In the genomic region with DNA sequence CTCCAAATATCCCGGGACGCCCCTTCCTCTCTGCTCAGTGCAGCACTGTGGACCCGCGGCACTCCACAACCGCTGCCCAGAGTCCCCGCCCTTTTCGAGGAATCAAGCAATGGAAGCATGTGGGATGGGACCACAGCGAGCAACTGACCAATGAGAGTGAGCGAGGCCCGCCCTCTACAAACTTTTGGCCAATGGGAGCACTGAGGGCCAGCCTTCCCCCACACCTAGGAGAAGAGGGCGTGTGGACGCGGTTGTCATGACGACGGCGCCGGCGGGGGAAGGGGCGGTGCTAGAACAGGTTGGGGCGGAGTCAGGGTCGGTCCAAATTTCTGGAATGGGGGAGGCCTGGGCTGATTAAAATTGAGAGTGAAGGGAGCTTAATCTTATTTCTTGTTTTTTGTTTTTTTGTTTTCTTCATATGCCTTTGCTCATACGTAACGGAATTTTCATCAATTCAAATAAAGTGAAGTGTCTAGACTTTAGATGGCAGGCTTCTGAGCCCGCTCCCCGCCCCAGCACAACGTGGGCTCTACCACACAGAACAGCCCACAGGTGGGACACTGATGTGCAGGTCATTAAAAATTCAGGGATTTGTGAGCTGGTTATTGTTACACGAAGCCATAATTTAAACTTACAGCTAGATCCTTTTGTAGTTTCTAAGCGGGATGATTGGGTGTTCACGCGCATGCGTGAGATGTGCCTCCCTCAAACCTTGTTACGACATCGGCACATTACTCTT, we compare ENCODE assay signal across 8 cellular contexts. TPM values are rescaled to one million over a fixed set of nuclear protein-coding genes. Genes with fewer than 3 reads are reported as not detected.
DNase-seq lines count a peak whose midpoint lies in the region; ATAC-seq and FAIRE-seq lines count a peak whose summit lies in the region.

DNAAF3 (minus strand) TSS at position 84 of the 739 bp plus-strand sequence. CDS start 200 bp downstream, outside the sequence.

- POLR2A ChIA-PET in activated CD8-positive, alpha-beta T cell treated with anti-CD3 and anti-CD28 coated beads, Interleukin-2, amount 10 ng/mL, durations not matched to agents 7 days and 5 days (lab: Charles Lee) = no interaction called here

- peaks cover 14% of the 10 kb centered on the region for H3K4me1 Mint-ChIP-seq in activated CD8-positive, alpha-beta T cell treated with anti-CD3 and anti-CD28 coated beads, Interleukin-2, amount 10 ng/mL, durations not matched to agents 7 days and 5 days (ENCODE audit: low read depth)
- H3K4me1 Mint-ChIP-seq in memory B cell = peaks cover 9% of the 10 kb centered on the region

- CTCF ChIA-PET in activated CD8-positive, alpha-beta T cell treated with anti-CD3 and anti-CD28 coated beads, Interleukin-2, amount 10 ng/mL, durations not matched to agents 7 days and 5 days (lab: Charles Lee) = interaction anchor here (0.6 to 1.6 kb wide), 8 partner anchors 8 to 337 kb away, joined by 3 to 5 read pairs (median 4); no protein-coding TSS in a partner anchor

- peak within 1 kb of the TSS; percentile 68 for H3K4me3 Mint-ChIP-seq in activated CD8-positive, alpha-beta T cell treated with anti-CD3 and anti-CD28 coated beads, Interleukin-2, amount 10 ng/mL, durations not matched to agents 7 days and 5 days
- H3K4me3 Mint-ChIP-seq in memory B cell = peak within 1 kb of the TSS; percentile 42

- H3K9me3 Mint-ChIP-seq in activated CD8-positive, alpha-beta T cell treated with anti-CD3 and anti-CD28 coated beads, Interleukin-2, amount 10 ng/mL, durations not matched to agents 7 days and 5 days (ENCODE audit: insufficient read depth) = peaks cover 3% of the 10 kb centered on the region
- peaks cover 8% of the 10 kb centered on the region for H3K9me3 Mint-ChIP-seq in memory B cell

- H3K27me3 Mint-ChIP-seq in activated CD8-positive, alpha-beta T cell treated with anti-CD3 and anti-CD28 coated beads, Interleukin-2, amount 10 ng/mL, durations not matched to agents 7 days and 5 days (ENCODE audit: low read depth) = peaks cover 51% of the 10 kb centered on the region
- peaks cover 37% of the 10 kb centered on the region for H3K27me3 Mint-ChIP-seq in memory B cell

- peak; percentile 93 to 95 for DNase-seq in AML-193 (lab: John Stamatoyannopoulos, UW)
- DNase-seq in HS-5 (ENCODE audit: low read depth) = peak; percentile 88
- peak; percentile 97 for DNase-seq in NCI-H82 treated with DMSO at 0.1 percent for 48 hours (lab: John Stamatoyannopoulos, UW; ENCODE audit: unreplicated experiment)
- DNase-seq in activated CD8-positive, alpha-beta T cell treated with anti-CD3 and anti-CD28 coated beads, Interleukin-2, amount 10 ng/mL, durations not matched to agents 7 days and 5 days = peak; percentile 86
- DNase-seq in memory B cell (ENCODE audit: low spot score in 2 of 2) = no peak
- peak; percentile 26 for DNase-seq in stimulated activated CD8-positive, alpha-beta memory T cell treated with anti-CD3 and anti-CD28 coated beads, Interleukin-12 subunit alpha, Interleukin-12 subunit beta, amount 100 ng/mL, for 1 hour (ENCODE audit: low read depth)

- peak; percentile 88 for ATAC-seq in GM19372 (IDR thresholded peaks at IDR 0.05; ENCODE audit: low read depth, unreplicated experiment)
- peak; percentile 92 for ATAC-seq in activated CD8-positive, alpha-beta T cell treated with anti-CD3 and anti-CD28 coated beads, Interleukin-2, amount 10 ng/mL, durations not matched to agents 7 days and 5 days
- peak; percentile 82 for ATAC-seq in memory B cell (ENCODE audit: low read depth)

- H3K27ac Mint-ChIP-seq in activated CD8-positive, alpha-beta T cell treated with anti-CD3 and anti-CD28 coated beads, Interleukin-2, amount 10 ng/mL, durations not matched to agents 7 days and 5 days = peak within 1 kb of the TSS; percentile 25
- peak within 1 kb of the TSS; percentile 68 for H3K27ac Mint-ChIP-seq in memory B cell

- FAIRE-seq in endometrium (lab: Jason Lieb, UNC) = peak; percentile 94

- H3K36me3 Mint-ChIP-seq in activated CD8-positive, alpha-beta T cell treated with anti-CD3 and anti-CD28 coated beads, Interleukin-2, amount 10 ng/mL, durations not matched to agents 7 days and 5 days (ENCODE audit: low read depth) = no peaks in the 10 kb centered on the region
- peaks cover under 1% of the 10 kb centered on the region for H3K36me3 Mint-ChIP-seq in memory B cell

RNA-seq across cellular contexts. Expression of gene DNAAF3, which starts in this region (rescaled TPM):
- under 1 TPM; 0.21 to 0.23 TPM for total RNA-seq in activated CD8-positive, alpha-beta T cell treated with anti-CD3 and anti-CD28 coated beads, Interleukin-2, amount 10 ng/mL, durations not matched to agents 7 days and 5 days

Comparison
In these comparisons a context has a peak if more than half of its experiments do, and no peak if none do; other contexts are left out.
1. Peak in DNase-seq and ATAC-seq in activated CD8-positive, alpha-beta T cell treated with anti-CD3 and anti-CD28 coated beads, Interleukin-2, amount 10 ng/mL, durations not matched to agents 7 days and 5 days; RNA of the gene not detected or under 1 TPM.
2. DNase-seq: peak in AML-193 (2 of 2), HS-5 (single experiment), NCI-H82 treated with DMSO at 0.1 percent for 48 hours (single experiment) and stimulated activated CD8-positive, alpha-beta memory T cell treated with anti-CD3 and anti-CD28 coated beads, Interleukin-12 subunit alpha, Interleukin-12 subunit beta, amount 100 ng/mL, for 1 hour (single experiment); none in memory B cell (0 of 2).
3. Peak in every context shown above with its lines, with median percentiles within 50 percentile points of each other: ATAC-seq.